In the genomic region with DNA sequence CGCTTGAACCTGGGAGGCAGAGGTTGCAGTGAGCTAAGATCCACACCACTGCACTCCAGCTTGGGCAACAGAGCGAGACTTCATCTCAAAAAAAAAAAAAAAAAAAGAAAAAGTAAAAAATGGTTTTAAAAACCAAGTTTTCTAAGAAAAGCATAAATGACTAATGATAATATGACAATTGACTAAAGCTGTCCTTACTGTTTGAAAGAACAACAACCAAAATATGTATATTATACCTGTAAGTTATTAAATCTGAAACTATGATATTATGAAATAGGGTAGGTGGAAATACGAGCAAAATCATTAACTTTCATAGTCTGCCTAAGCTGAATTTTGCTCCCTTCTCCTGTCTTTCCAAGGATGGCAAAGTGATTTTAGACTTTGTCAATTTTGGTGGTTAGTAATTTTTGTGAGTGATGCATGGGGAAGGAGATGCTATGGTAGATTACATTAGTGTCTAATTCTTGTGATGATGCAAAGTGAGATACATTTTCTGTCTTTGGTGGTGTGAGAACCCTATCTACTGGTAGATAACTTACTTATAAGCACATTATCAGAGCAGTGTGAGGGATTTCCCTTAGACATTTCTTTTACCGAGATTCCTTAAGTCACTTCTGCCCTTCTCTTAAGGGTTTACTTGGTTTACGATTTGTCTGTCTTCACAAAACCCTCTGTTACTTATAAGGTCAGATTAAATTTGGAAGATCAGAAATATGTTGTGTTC, we compare ENCODE assay signal across 10 cellular contexts. TPM values are rescaled to one million over a fixed set of nuclear protein-coding genes. Genes with fewer than 3 reads are reported as not detected.
DNase-seq lines count a peak whose midpoint lies in the region; ATAC-seq and TF ChIP-seq lines count a peak whose summit lies in the region.
"Had no signal": no experiment of that assay in that cellular context is flagged by ENCODE, and none has a peak within 500 bp of the region (broad histone marks: within the 10 kb centered on the region; RNA-seq: fewer than 3 reads in every experiment).

No MANE protein-coding gene starts in this region.

- 82% methylated on average over 5 of the region's 5 CpGs for WGBS in smooth muscle cell (ENCODE audit: low lambda C conversion rate)

- no peak overlapping the region for H3K4me2 ChIP-seq in smooth muscle cell

- peaks cover 42% of the 10 kb centered on the region for H3F3A ChIP-seq in smooth muscle cell (ENCODE audit: low read depth)

- peaks cover 15% of the 10 kb centered on the region for H3K36me3 Mint-ChIP-seq in T-helper 17 cell (ENCODE audit: low read depth)
- H3K36me3 Mint-ChIP-seq in effector memory CD8-positive, alpha-beta T cell (ENCODE audit: insufficient read depth): peaks cover 100% of the 10 kb centered on the region

- no peak overlapping the region for H2AFZ ChIP-seq in smooth muscle cell (ENCODE audit: low read depth)

- H3K27me3 Mint-ChIP-seq in T-helper 17 cell: no peaks in the 10 kb centered on the region
- H3K27me3 Mint-ChIP-seq in effector memory CD8-positive, alpha-beta T cell: no peaks in the 10 kb centered on the region

- peak; percentile 0 for DNase-seq in HCEC 1CT
- DNase-seq in T-helper 17 cell: no peak
- DNase-seq in effector memory CD8-positive, alpha-beta T cell: no peak
- DNase-seq in smooth muscle cell (lab: John Stamatoyannopoulos, UW; ENCODE audit: unreplicated experiment): no peak
- no peak for DNase-seq in NCI-H2029 (lab: John Stamatoyannopoulos, UW)
- DNase-seq in retina: no peak
- DNase-seq in H4 (ENCODE audit: low spot score): no peak
- DNase-seq in amygdala (lab: John Stamatoyannopoulos, UW): no peak
- DNase-seq: nucleus accumbens; stimulated activated CD4-positive, alpha-beta T cell treated with anti-CD3 and anti-CD28 coated beads, Interleukin-2, amount 100 ng/mL, for 48 hours had no signal

- peak; percentile 46 for ATAC-seq in T-helper 17 cell
- ATAC-seq in effector memory CD8-positive, alpha-beta T cell (replicated peaks): peak; percentile 39

- H3K9ac ChIP-seq in smooth muscle cell (ENCODE audit: low read depth): no peak overlapping the region

- no peaks in the 10 kb centered on the region for H3K9me3 Mint-ChIP-seq in effector memory CD8-positive, alpha-beta T cell

- H3K9me3 ChIP-seq in T-helper 17 cell (ENCODE audit: control insufficient read depth, low read length, poor library complexity, severe bottlenecking): no peaks in the 10 kb centered on the region
- no peaks in the 10 kb centered on the region for H3K9me3 ChIP-seq in smooth muscle cell (replicated peaks; ENCODE audit: low read depth)

- H3K27ac Mint-ChIP-seq in T-helper 17 cell: peak overlapping the region; percentile 100
- peak overlapping the region; percentile 28 to 75 for H3K27ac Mint-ChIP-seq in effector memory CD8-positive, alpha-beta T cell

- H3K27ac ChIP-seq in smooth muscle cell (ENCODE audit: low read depth): peak overlapping the region; percentile 29

- no peak for TF ChIP-seq CTCF in smooth muscle cell (IDR thresholded peaks at IDR 0.05; ENCODE audit: borderline replicate concordance, insufficient read depth, poor library complexity, severe bottlenecking)

- peaks cover 47% of the 10 kb centered on the region for H3K4me1 Mint-ChIP-seq in T-helper 17 cell
- H3K4me1 Mint-ChIP-seq in effector memory CD8-positive, alpha-beta T cell (ENCODE audit: low read depth in 2 of 2): peaks cover 27 to 53% of the 10 kb centered on the region in 2 donors

- H3K4me1 ChIP-seq in smooth muscle cell (ENCODE audit: low read depth): peaks cover 38% of the 10 kb centered on the region

- peaks cover 99% of the 10 kb centered on the region for H3K79me2 ChIP-seq in smooth muscle cell (ENCODE audit: low read depth)

- H3K36me3 ChIP-seq in smooth muscle cell (ENCODE audit: low read depth): peaks cover 35% of the 10 kb centered on the region

- H3K4me3 ChIP-seq in smooth muscle cell: no peak overlapping the region

- peaks cover 82% of the 10 kb centered on the region for H4K20me1 ChIP-seq in smooth muscle cell (ENCODE audit: low read depth)

- peak overlapping the region; percentile 88 for H3K4me3 Mint-ChIP-seq in T-helper 17 cell
- peak overlapping the region; percentile 61 to 99 for H3K4me3 Mint-ChIP-seq in effector memory CD8-positive, alpha-beta T cell

- no peaks in the 10 kb centered on the region for H3K27me3 ChIP-seq in smooth muscle cell (ENCODE audit: low read depth)

RNA-seq across cellular contexts. Expression of a gene that starts 10.6 kb away (rescaled TPM):
- total RNA-seq in T-helper 17 cell (100 to 1,000 TPM; 505 to 520 TPM), smooth muscle cell (99.2 and 132 TPM in 2 replicates)
- polyA plus RNA-seq in smooth muscle cell: 64.4 and 81.6 TPM in 2 replicates
- 19.1 and 41.2 TPM in 2 replicates for total RNA-seq in H4 (2014; rRNA removed; shearing (Covaris generic))
